ENCODE assay signal across 24 cellular contexts in genomic region chr9:36779582-36779981, GRCh38.
"Had no signal": no experiment of that assay in that cellular context is flagged by ENCODE, and none has a peak within 500 bp of the region (broad histone marks: within the 10 kb centered on the region; RNA-seq: fewer than 3 reads in every experiment).

No MANE protein-coding gene starts in this region.

- H3K9me3 ChIP-seq: body of pancreas, esophagus muscularis mucosa, thoracic aorta, uterus had no signal

- H3K79me2 ChIP-seq: hepatocyte had no signal

- H3K9me3 Mint-ChIP-seq: endodermal cell, neural crest cell had no signal

- DNase-seq: activated CD4-positive, alpha-beta T cell treated with anti-CD3 and anti-CD28 coated beads for 36 hours; activated CD4-positive, CD25-positive, alpha-beta regulatory T cell; activated naive CD4-positive, alpha-beta T cell; activated T-cell treated with anti-CD3 and anti-CD28 coated beads for 4 hours; activated T-cell treated with anti-CD3 and anti-CD28 coated beads, Interleukin-2, amount 50 U/mL, for 72 hours; aorta; body of pancreas; endodermal cell; foreskin melanocyte; islet precursor cell; naive thymus-derived CD8-positive, alpha-beta T cell; nucleus accumbens; right cardiac atrium; stimulated activated CD4-positive, alpha-beta T cell treated with anti-CD3 and anti-CD28 coated beads, Interleukin-15, amount 100 ng/mL, for 24 hours; stimulated activated CD4-positive, alpha-beta T cell treated with anti-CD3 and anti-CD28 coated beads, Interleukin-2, amount 100 ng/mL, for 24 hours; stimulated activated naive CD4-positive, alpha-beta T cell treated with Interleukin-2 at 50 U/mL for 16 hours; trophoblast cell; uterus had no signal

- H3K36me3 Mint-ChIP-seq: activated naive CD4-positive, alpha-beta T cell treated with anti-CD3 and anti-CD28 coated beads, Interleukin-2, amount 50 U/mL, for 72 hours had no signal

- H3K27me3 ChIP-seq: cardiac muscle cell, uterus had no signal

- H2AFZ ChIP-seq: hepatocyte had no signal

- H3K4me3 Mint-ChIP-seq: activated CD4-positive, alpha-beta T cell treated with anti-CD3 and anti-CD28 coated beads for 36 hours; activated T-cell treated with anti-CD3 and anti-CD28 coated beads, Interleukin-2, amount 50 U/mL, for 72 hours; endodermal cell; naive thymus-derived CD8-positive, alpha-beta T cell; neural crest cell had no signal

- H3K4me1 ChIP-seq: body of pancreas, uterus had no signal

- H3K36me3 ChIP-seq: cardiac muscle cell, esophagus muscularis mucosa, thoracic aorta, uterus had no signal

- H3K27ac ChIP-seq: body of pancreas, cardiac muscle cell, esophagus muscularis mucosa, hepatocyte, thoracic aorta, uterus had no signal

- H3K4me3 ChIP-seq: body of pancreas, cardiac muscle cell, hepatocyte, thoracic aorta had no signal

- H3K4me2 ChIP-seq: hepatocyte had no signal

- H3K4me1 Mint-ChIP-seq: activated CD4-positive, alpha-beta T cell treated with anti-CD3 and anti-CD28 coated beads for 36 hours; naive thymus-derived CD8-positive, alpha-beta T cell had no signal

- ATAC-seq: activated CD4-positive, alpha-beta T cell treated with anti-CD3 and anti-CD28 coated beads for 36 hours; activated naive CD4-positive, alpha-beta T cell treated with anti-CD3 and anti-CD28 coated beads, Interleukin-2, amount 50 U/mL, for 72 hours; activated T-cell treated with anti-CD3 and anti-CD28 coated beads, Interleukin-2, amount 50 U/mL, for 72 hours; body of pancreas; naive thymus-derived CD8-positive, alpha-beta T cell had no signal

- H3K27ac Mint-ChIP-seq: activated CD4-positive, alpha-beta T cell treated with anti-CD3 and anti-CD28 coated beads for 36 hours; activated naive CD4-positive, alpha-beta T cell treated with anti-CD3 and anti-CD28 coated beads, Interleukin-2, amount 50 U/mL, for 72 hours; activated T-cell treated with anti-CD3 and anti-CD28 coated beads, Interleukin-2, amount 50 U/mL, for 72 hours; endodermal cell; naive thymus-derived CD8-positive, alpha-beta T cell had no signal
